In genomic region chr5:154405078-154405792, GRCh38 we compare ENCODE assay signal across 1 cellular context.
TF ChIP-seq lines count a peak whose summit lies in the region.

No MANE protein-coding gene starts in this region.

TF ChIP-seq in HepG2, 621 proteins besides CTCF, POLR2A, EP300 and RAD21 (continued from another document):
- peak; percentile 68 for TF ChIP-seq HNF1B (CRISPR knock-in tag; IDR thresholded peaks at IDR 0.05)
- 0 out of 2 replicates have a peak, but pooled peaks have one; percentile 33 for TF ChIP-seq ZNF629 (CRISPR knock-in tag; conservative IDR thresholded peaks at IDR 0.05)
- TF ChIP-seq ELF3 (CRISPR knock-in tag; IDR thresholded peaks at IDR 0.05), result peak; percentile 47; the same call in 1 of the 2 replicates
